21 cellular contexts compared by ENCODE assay signal in genomic region chr7:23109470-23109869, GRCh38.
"Had no signal": no experiment of that assay in that cellular context is flagged by ENCODE, and none has a peak within 500 bp of the region (broad histone marks: within the 10 kb centered on the region; RNA-seq: fewer than 3 reads in every experiment).

No MANE protein-coding gene starts in this region.

- H3K9me2 ChIP-seq: SK-N-SH had no signal

- H3K9me3 ChIP-seq: SK-N-SH had no signal

- H3K9ac ChIP-seq: SK-N-SH had no signal

- H3K4me2 ChIP-seq: SK-N-SH had no signal

- DNase-seq: Karpas-422, KG1, MV-4-11, NCI-H1048, NCI-H1105 treated with DMSO at 0.1 percent for 48 hours, NCI-H1417 treated with DMSO at 0.1 percent for 48 hours, NCI-H146, NCI-H1694 treated with DMSO at 0.1 percent for 48 hours, NCI-H1930, NCI-H2081, NCI-H2107, NCI-H226, NCI-H446, NCI-H510A, NCI-H524 treated with DMSO at 0.1 percent for 48 hours, NCI-H69, NCI-H774, RPMI8226, SHP77, SK-N-SH, SW 1271 had no signal
